8 cellular contexts compared by ENCODE assay signal in genomic region chrX:275967-276587, GRCh38. TPM values are rescaled to one million over a fixed set of nuclear protein-coding genes. Genes with fewer than 3 reads are reported as not detected.
DNase-seq lines count a peak whose midpoint lies in the region; ATAC-seq and TF ChIP-seq lines count a peak whose summit lies in the region.

No MANE protein-coding gene starts in this region.

- no peaks in the 10 kb centered on the region for H3K79me2 ChIP-seq in fibroblast of lung (ENCODE audit: control insufficient read depth, insufficient read depth, low read length)

- H2AFZ ChIP-seq in fibroblast of lung (ENCODE audit: low read length): peak overlapping the region; percentile 63

- H3K4me1 Mint-ChIP-seq in natural killer cell treated with Interleukin-12 subunit alpha and Interleukin-12 subunit beta and Interleukin-15 and Interleukin-18, amount 100 ng/mL, for 72 hours (ENCODE audit: low read depth in 2 of 2): peaks cover 0 to 11% of the 10 kb centered on the region in 2 donors

- peak overlapping the region; percentile 26 for H3K27ac ChIP-seq in fibroblast of lung (ENCODE audit: insufficient read depth, low read length)

- peak overlapping the region; percentile 89 for H3K4me2 ChIP-seq in fibroblast of lung (ENCODE audit: extremely low read depth, insufficient read depth, low read length)

- H3K4me1 ChIP-seq in fibroblast of lung (ENCODE audit: control insufficient read depth, extremely low read depth, insufficient read depth, low read length): no peaks in the 10 kb centered on the region

- H3K4me3 Mint-ChIP-seq in natural killer cell treated with Interleukin-12 subunit alpha and Interleukin-12 subunit beta and Interleukin-15 and Interleukin-18, amount 100 ng/mL, for 72 hours: peak overlapping the region; percentile 71

- TF ChIP-seq CTCF in fibroblast of lung (conservative IDR thresholded peaks at IDR 0.05 in 1 of 2, IDR thresholded peaks at IDR 0.05 in 1 of 2; ENCODE audit: low read depth in 1 of 2, low read length in 2 of 2): no peak

- no peaks in the 10 kb centered on the region for H3K27me3 ChIP-seq in fibroblast of lung (ENCODE audit: control insufficient read depth, insufficient read depth, low read length)

- H3K9ac ChIP-seq in fibroblast of lung (ENCODE audit: insufficient read depth, low read length): peak overlapping the region; percentile 71

- H3K36me3 ChIP-seq in fibroblast of lung (ENCODE audit: control insufficient read depth, insufficient read depth, low read length): no peaks in the 10 kb centered on the region

- no peaks in the 10 kb centered on the region for H3K9me3 ChIP-seq in fibroblast of lung (ENCODE audit: control insufficient read depth, insufficient read depth, low read depth, low read length)

- DNase-seq in ACHN: peak; percentile 14
- peak; percentile 81 for DNase-seq in activated CD8-positive, alpha-beta memory T cell treated with anti-CD3 and anti-CD28 coated beads for 24 hours
- peak; percentile 21 to 40 for DNase-seq in fibroblast of lung (ENCODE audit: low read depth in 2 of 2)
- peak; percentile 76 for DNase-seq in natural killer cell treated with Interleukin-12 subunit alpha and Interleukin-12 subunit beta and Interleukin-15 and Interleukin-18, amount 100 ng/mL, for 72 hours (ENCODE audit: low spot score)
- no peak for DNase-seq in T1000 (lab: John Stamatoyannopoulos, UW)
- DNase-seq in NCI-H1105 treated with DMSO at 0.1 percent for 48 hours (lab: John Stamatoyannopoulos, UW): no peak

- H3K4me3 ChIP-seq in fibroblast of lung (replicated peaks in 1 of 4; ENCODE audit: control extremely low read depth in 1 of 4, insufficient read depth in 1 of 4, low read depth in 3 of 4, low read length in 4 of 4): peak overlapping the region; percentile 48 to 65 (median 60)

- H3K27me3 Mint-ChIP-seq in natural killer cell treated with Interleukin-12 subunit alpha and Interleukin-12 subunit beta and Interleukin-15 and Interleukin-18, amount 100 ng/mL, for 72 hours: peaks cover 0 to 4% of the 10 kb centered on the region in 2 donors

- ATAC-seq in GM19328 (IDR thresholded peaks at IDR 0.05; ENCODE audit: unreplicated experiment) (peak; percentile 83), HG03565 (IDR thresholded peaks at IDR 0.05; ENCODE audit: unreplicated experiment) (peak; percentile 73)
- ATAC-seq in natural killer cell treated with Interleukin-12 subunit alpha and Interleukin-12 subunit beta and Interleukin-15 and Interleukin-18, amount 100 ng/mL, for 72 hours: peak; percentile 92 to 95

- H3K9me3 Mint-ChIP-seq in natural killer cell treated with Interleukin-12 subunit alpha and Interleukin-12 subunit beta and Interleukin-15 and Interleukin-18, amount 100 ng/mL, for 72 hours: no peaks in the 10 kb centered on the region

- in situ Hi-C loops in ACHN (cut with HindIII; ENCODE audit: low pct_ligation_motif_present, low pct_unique_long_range_greater_than_20kb, low sequenced_read_pairs): no loop called here

- no peak overlapping the region for H3K27ac Mint-ChIP-seq in natural killer cell treated with Interleukin-12 subunit alpha and Interleukin-12 subunit beta and Interleukin-15 and Interleukin-18, amount 100 ng/mL, for 72 hours

- no peaks in the 10 kb centered on the region for H3K36me3 Mint-ChIP-seq in natural killer cell treated with Interleukin-12 subunit alpha and Interleukin-12 subunit beta and Interleukin-15 and Interleukin-18, amount 100 ng/mL, for 72 hours

- no peaks in the 10 kb centered on the region for H4K20me1 ChIP-seq in fibroblast of lung (ENCODE audit: control insufficient read depth, extremely low read depth, insufficient read depth, low read length)

RNA-seq across cellular contexts. Expression of gene PLCXD1, which starts 5.1 kb away (rescaled TPM):
- total RNA-seq in fibroblast of lung: 5.6 and 10.9 TPM in 2 replicates
- 4.3 and 5.4 TPM in 2 replicates for polyA plus RNA-seq in fibroblast of lung
- polyA plus RNA-seq in fibroblast of lung (2012): 5.7 and 9.9 TPM in 2 replicates
- 13.3 and 28.1 TPM in 2 replicates for polyA minus RNA-seq in fibroblast of lung (ENCODE audit: low replicate concordance)
- 10 to 100 TPM; 18.3 to 61.7 TPM for total RNA-seq in natural killer cell treated with Interleukin-12 subunit alpha and Interleukin-12 subunit beta and Interleukin-15 and Interleukin-18, amount 100 ng/mL, for 72 hours

RNA-seq across cellular contexts. Expression of gene GTPBP6, which starts 42.5 kb away (rescaled TPM):
- total RNA-seq in fibroblast of lung: 36.2 and 46.1 TPM in 2 replicates
- 15.4 and 24.0 TPM in 2 replicates for polyA plus RNA-seq in fibroblast of lung
- polyA plus RNA-seq in fibroblast of lung (2012): 29.3 and 55.1 TPM in 2 replicates
- polyA minus RNA-seq in fibroblast of lung (ENCODE audit: low replicate concordance): 12.4 and 21.8 TPM in 2 replicates
- 10 to 100 TPM; 45.8 to 69.6 TPM for total RNA-seq in natural killer cell treated with Interleukin-12 subunit alpha and Interleukin-12 subunit beta and Interleukin-15 and Interleukin-18, amount 100 ng/mL, for 72 hours

Comparison
In these comparisons a context has a peak if more than half of its experiments do, and no peak if none do; other contexts are left out.
1. DNase-seq: peak in ACHN (single experiment), activated CD8-positive, alpha-beta memory T cell treated with anti-CD3 and anti-CD28 coated beads for 24 hours (single experiment), fibroblast of lung (2 of 2) and natural killer cell treated with Interleukin-12 subunit alpha and Interleukin-12 subunit beta and Interleukin-15 and Interleukin-18, amount 100 ng/mL, for 72 hours (single experiment); none in T1000 (single experiment) and NCI-H1105 treated with DMSO at 0.1 percent for 48 hours (single experiment).
2. Peak in every context shown above with its lines, with median percentiles within 50 percentile points of each other: ATAC-seq.